9 cellular contexts compared by ENCODE assay signal in the genomic region with DNA sequence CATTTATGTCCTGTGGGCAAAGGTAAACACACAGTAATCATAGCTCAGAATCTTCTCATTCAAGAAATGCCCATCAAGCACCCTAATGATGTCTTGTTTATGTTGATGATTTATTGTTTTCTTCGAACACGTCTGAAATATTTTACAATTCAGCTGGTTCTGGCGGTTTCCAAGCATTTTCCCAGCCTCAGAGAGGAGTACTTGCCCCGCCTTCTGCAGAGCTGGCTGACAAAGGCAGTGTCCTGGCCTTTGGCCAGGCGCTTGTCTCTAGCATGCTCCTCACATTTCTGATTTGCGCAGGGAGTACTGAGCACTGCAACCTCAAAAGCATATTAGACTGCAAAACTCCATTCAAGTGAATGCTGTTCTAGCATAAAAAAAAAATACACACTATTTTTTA.
DNase-seq lines count a peak whose midpoint lies in the region; ATAC-seq and TF ChIP-seq lines count a peak whose summit lies in the region.
"Had no signal": no experiment of that assay in that cellular context is flagged by ENCODE, and none has a peak within 500 bp of the region (broad histone marks: within the 10 kb centered on the region; RNA-seq: fewer than 3 reads in every experiment).

No MANE protein-coding gene starts in this region.

- no peaks in the 10 kb centered on the region for H3K27me3 Mint-ChIP-seq in activated CD4-positive, alpha-beta T cell treated with anti-CD3 and anti-CD28 coated beads for 36 hours
- peaks cover 33% of the 10 kb centered on the region for H3K27me3 Mint-ChIP-seq in osteocyte (ENCODE audit: unreplicated experiment)
- H3K27me3 Mint-ChIP-seq: central memory CD8-positive, alpha-beta T cell had no signal

- no peaks in the 10 kb centered on the region for H3K36me3 Mint-ChIP-seq in activated CD4-positive, alpha-beta T cell treated with anti-CD3 and anti-CD28 coated beads for 36 hours (ENCODE audit: low read depth)
- no peaks in the 10 kb centered on the region for H3K36me3 Mint-ChIP-seq in osteocyte (ENCODE audit: unreplicated experiment)

- H3K4me3 Mint-ChIP-seq in activated CD4-positive, alpha-beta T cell treated with anti-CD3 and anti-CD28 coated beads for 36 hours, result no peak overlapping the region
- H3K4me3 Mint-ChIP-seq in osteocyte (ENCODE audit: unreplicated experiment), result no peak overlapping the region
- H3K4me3 Mint-ChIP-seq: central memory CD8-positive, alpha-beta T cell had no signal

- no peak for ATAC-seq in GM18868 (IDR thresholded peaks at IDR 0.05; ENCODE audit: unreplicated experiment)
- no peak for ATAC-seq in activated CD4-positive, alpha-beta T cell treated with anti-CD3 and anti-CD28 coated beads for 36 hours

- H3K27ac Mint-ChIP-seq in activated CD4-positive, alpha-beta T cell treated with anti-CD3 and anti-CD28 coated beads for 36 hours, result no peak overlapping the region
- H3K27ac Mint-ChIP-seq in osteocyte (ENCODE audit: unreplicated experiment), result no peak overlapping the region

- CTCF ChIA-PET in activated CD4-positive, alpha-beta T cell treated with anti-CD3 and anti-CD28 coated beads for 36 hours (lab: Charles Lee), result no interaction called here

- no peaks in the 10 kb centered on the region for H3K4me1 Mint-ChIP-seq in activated CD4-positive, alpha-beta T cell treated with anti-CD3 and anti-CD28 coated beads for 36 hours
- H3K4me1 Mint-ChIP-seq in osteocyte (ENCODE audit: unreplicated experiment), result no peaks in the 10 kb centered on the region
- H3K4me1 Mint-ChIP-seq: central memory CD8-positive, alpha-beta T cell had no signal

- H3K4me3 ChIP-seq in foreskin fibroblast (ENCODE audit: low read depth in 1 of 2, low read length in 2 of 2), result peak overlapping the region in 1 of 2 donors; percentile 14

- no peak for TF ChIP-seq CTCF in foreskin fibroblast (IDR thresholded peaks at IDR 0.05; ENCODE audit: low read depth, low read length)
- no peak for TF ChIP-seq CTCF in osteocyte (IDR thresholded peaks at IDR 0.05)

- POLR2A ChIA-PET in activated CD4-positive, alpha-beta T cell treated with anti-CD3 and anti-CD28 coated beads for 36 hours (lab: Charles Lee), result interaction anchor here (0.7 kb wide), 1 partner anchor 633 kb away, joined by 3 read pairs; no protein-coding TSS in a partner anchor

- no peaks in the 10 kb centered on the region for H3K9me3 Mint-ChIP-seq in activated CD4-positive, alpha-beta T cell treated with anti-CD3 and anti-CD28 coated beads for 36 hours (ENCODE audit: low read depth)
- no peaks in the 10 kb centered on the region for H3K9me3 Mint-ChIP-seq in osteocyte (ENCODE audit: unreplicated experiment)

- DNase-seq in HCEC 1CT (peak; percentile 68), NCI-H748 (lab: John Stamatoyannopoulos, UW; ENCODE audit: unreplicated experiment) (peak; percentile 89), foreskin fibroblast (peak; percentile 71 to 77), putamen (ENCODE audit: low spot score) (peak; percentile 21), NOMO-1 treated with dmso at 0.1 percent for 144 hours (lab: John Stamatoyannopoulos, UW; ENCODE audit: unreplicated experiment) (no peak), osteocyte (ENCODE audit: extremely low spot score, unreplicated experiment) (no peak)
- DNase-seq in activated CD4-positive, alpha-beta T cell treated with anti-CD3 and anti-CD28 coated beads for 36 hours, result no peak

- intact Hi-C loops in activated CD4-positive, alpha-beta T cell treated with anti-CD3 and anti-CD28 coated beads for 36 hours (cut with DNase I, micrococcal nuclease), result no loop called here

Comparison
In these comparisons a context has a peak if more than half of its experiments do, and no peak if none do; other contexts are left out.
1. DNase-seq: peak in HCEC 1CT (single experiment), NCI-H748 (single experiment), foreskin fibroblast (2 of 2) and putamen (single experiment); none in NOMO-1 treated with dmso at 0.1 percent for 144 hours (single experiment), activated CD4-positive, alpha-beta T cell treated with anti-CD3 and anti-CD28 coated beads for 36 hours (single experiment) and osteocyte (single experiment).